33 cellular contexts compared by ENCODE assay signal in genomic region chr9:21653589-21653988, GRCh38.
"Had no signal": no experiment of that assay in that cellular context is flagged by ENCODE, and none has a peak within 500 bp of the region (broad histone marks: within the 10 kb centered on the region; RNA-seq: fewer than 3 reads in every experiment).

No MANE protein-coding gene starts in this region.

- FAIRE-seq: astrocyte, TTC549 had no signal

- H3K27me3 ChIP-seq: body of pancreas, brain microvascular endothelial cell, breast epithelium had no signal

- H3K4me1 ChIP-seq: adrenal gland, body of pancreas, breast epithelium had no signal

- DNase-seq: activated B cell treated with CpG ODN at 0.5 μM for 24 hours; activated CD4-positive, alpha-beta memory T cell treated with anti-CD3 and anti-CD28 coated beads for 36 hours; activated CD4-positive, alpha-beta T cell treated with anti-CD3 and anti-CD28 coated beads for 4 hours; activated CD4-positive, alpha-beta T cell treated with anti-CD3 and anti-CD28 coated beads, Interleukin-2, amount 10 ng/mL, durations not matched to agents 24 days and 14 days; activated CD4-positive, alpha-beta T cell treated with anti-CD3 and anti-CD28 coated beads, Interleukin-2, amount 50 U/mL, for 1 hour; activated CD4-positive, alpha-beta T cell treated with anti-CD3 and anti-CD28 coated beads, Interleukin-2, amount 50 U/mL, for 4 hours; activated CD4-positive, CD25-positive, alpha-beta regulatory T cell treated with anti-CD3 and anti-CD28 coated beads, Interleukin-2, amount 50 U/mL, for 72 hours; activated CD8-positive, alpha-beta memory T cell treated with anti-CD3 and anti-CD28 coated beads, Interleukin-2, amount 50 U/mL, for 4 hours; activated CD8-positive, alpha-beta T cell treated with anti-CD3 and anti-CD28 coated beads for 36 hours; activated effector memory CD4-positive, alpha-beta T cell treated with anti-CD3 and anti-CD28 coated beads, Interleukin-2, amount 50 U/mL, for 16 hours; activated gamma-delta T cell treated with Interleukin-2 at 50 U/mL for 16 hours; activated naive CD4-positive, alpha-beta T cell; activated naive CD4-positive, alpha-beta T cell treated with anti-CD3 and anti-CD28 coated beads for 36 hours; activated naive CD4-positive, alpha-beta T cell treated with anti-CD3 and anti-CD28 coated beads, Interleukin-2, amount 50 U/mL, for 16 hours; activated naive CD8-positive, alpha-beta T cell treated with anti-CD3 and anti-CD28 coated beads for 36 hours; activated T-cell treated with anti-CD3 and anti-CD28 coated beads for 4 hours; activated T-cell treated with anti-CD3 and anti-CD28 coated beads, Interleukin-2, amount 50 U/mL, for 1 hour; activated T-cell treated with anti-CD3 and anti-CD28 coated beads, Interleukin-2, amount 50 U/mL, for 4 hours; activated T-cell treated with anti-CD3 and anti-CD28 coated beads, Interleukin-2, amount 50 U/mL, for 72 hours; adrenal gland; amniotic stem cell; aorta; body of pancreas; brain microvascular endothelial cell; central memory CD4-positive, alpha-beta T cell; T-helper 2 cell; T-helper 9 cell had no signal

- H3K36me3 ChIP-seq: adrenal gland, brain microvascular endothelial cell, breast epithelium had no signal

- H3K9me3 ChIP-seq: adrenal gland, body of pancreas had no signal

- H3K4me3 ChIP-seq: adrenal gland, body of pancreas, breast epithelium had no signal

- ATAC-seq: activated CD8-positive, alpha-beta T cell treated with anti-CD3 and anti-CD28 coated beads for 36 hours; activated naive CD4-positive, alpha-beta T cell treated with anti-CD3 and anti-CD28 coated beads, Interleukin-2, amount 50 U/mL, for 72 hours; activated T-cell treated with anti-CD3 and anti-CD28 coated beads, Interleukin-2, amount 50 U/mL, for 4 hours; activated T-cell treated with anti-CD3 and anti-CD28 coated beads, Interleukin-2, amount 50 U/mL, for 72 hours; activated T-helper 17 cell treated with anti-CD3 and anti-CD28 coated beads, Interleukin-2, amount 50 U/mL, for 72 hours; body of pancreas had no signal

- H3K27ac ChIP-seq: adrenal gland, body of pancreas, brain microvascular endothelial cell, breast epithelium, VCaP had no signal
